Comparison of ENCODE assay signal across 21 cellular contexts in genomic region chr11:108534274-108534882, GRCh38. TPM values are rescaled to one million over a fixed set of nuclear protein-coding genes. Genes with fewer than 3 reads are reported as not detected.
DNase-seq lines count a peak whose midpoint lies in the region; ATAC-seq and TF ChIP-seq lines count a peak whose summit lies in the region.
"Had no signal": no experiment of that assay in that cellular context is flagged by ENCODE, and none has a peak within 500 bp of the region (broad histone marks: within the 10 kb centered on the region; RNA-seq: fewer than 3 reads in every experiment).

No MANE protein-coding gene starts in this region.

- intact Hi-C loops in left lung (cut with DNase I): no loop called here

- H3K27ac ChIP-seq in left lung: no peak overlapping the region
- H3K27ac ChIP-seq: KMS-11, SK-N-MC had no signal

- H3K36me3 ChIP-seq in left lung: no peaks in the 10 kb centered on the region
- H3K36me3 ChIP-seq: MG63 had no signal

- no peaks in the 10 kb centered on the region for H3K9me3 ChIP-seq in left lung
- H3K9me3 ChIP-seq: MG63 had no signal

- DNase-seq in DMS53 (lab: John Stamatoyannopoulos, UW) (peak; percentile 33), DMS79 (lab: John Stamatoyannopoulos, UW) (peak; percentile 84), NCI-H69 (lab: John Stamatoyannopoulos, UW) (peak; percentile 10), left lung (no peak), SW 1271 (lab: John Stamatoyannopoulos, UW) (no peak), putamen (ENCODE audit: low spot score) (no peak)
- DNase-seq: ACHN; CD8-positive, alpha-beta memory T cell; H9; MG63; NCI-H1048; NCI-H1436; NCI-H1930; NCI-H345; NCI-H748 treated with DMSO at 0.1 percent for 48 hours; OCI-M1; SHP77; T-cell had no signal

- H3K27me3 ChIP-seq in left lung: no peaks in the 10 kb centered on the region

- no peak overlapping the region for H3K4me3 ChIP-seq in left lung
- H3K4me3 ChIP-seq: MG63, SK-N-MC had no signal

- ATAC-seq in left lung (peak; percentile 66), SK-N-SH treated with all-trans-retinoic acid at 6 μM for 48 hours (no peak)
- ATAC-seq: T-cell had no signal

- no peak for TF ChIP-seq CTCF in left lung (IDR thresholded peaks at IDR 0.05)

- no peaks in the 10 kb centered on the region for H3K4me1 ChIP-seq in left lung

TF ChIP-seq in SK-N-SH treated with all-trans-retinoic acid at 6 μM for 48 hours, 23 proteins besides CTCF, POLR2A, EP300 and RAD21:
- TF ChIP-seq TSHZ2 (CRISPR knock-in tag; IDR thresholded peaks at IDR 0.05) (no peak), TOX (CRISPR knock-in tag; IDR thresholded peaks at IDR 0.05; ENCODE audit: borderline replicate concordance) (no peak), ESRRG (CRISPR knock-in tag; IDR thresholded peaks at IDR 0.05) (no peak), CREB5 (CRISPR knock-in tag; IDR thresholded peaks at IDR 0.05; ENCODE audit: low read depth) (no peak), GLIS3 (CRISPR knock-in tag; IDR thresholded peaks at IDR 0.05) (no peak), OSR1 (CRISPR knock-in tag; IDR thresholded peaks at IDR 0.05) (no peak), BACH2 (CRISPR knock-in tag; IDR thresholded peaks at IDR 0.05; ENCODE audit: borderline replicate concordance) (no peak), ARNTL (CRISPR knock-in tag; IDR thresholded peaks at IDR 0.05; ENCODE audit: borderline replicate concordance, low read depth) (no peak), CSDC2 (CRISPR knock-in tag; IDR thresholded peaks at IDR 0.05) (no peak), ZC3H10 (CRISPR knock-in tag; IDR thresholded peaks at IDR 0.05) (no peak), TCF4 (CRISPR knock-in tag; IDR thresholded peaks at IDR 0.05; ENCODE audit: borderline replicate concordance) (no peak)

RNA-seq across cellular contexts. Expression of gene POGLUT3, which starts 36.2 kb away (rescaled TPM):
- 10 to 100 TPM; 27.4 to 38.0 TPM for total RNA-seq in left lung

RNA-seq across cellular contexts. Expression of gene EXPH5, which starts 59.2 kb away (rescaled TPM):
- 10 to 100 TPM; 27.7 to 31.7 TPM for total RNA-seq in left lung

Comparison
In these comparisons a context has a peak if more than half of its experiments do, and no peak if none do; other contexts are left out.
1. DNase-seq: peak in DMS53 (single experiment), DMS79 (single experiment) and NCI-H69 (single experiment); none in left lung (0 of 2), SW 1271 (0 of 2) and putamen (single experiment).